ENCODE assay signal across 28 cellular contexts in the genomic region with DNA sequence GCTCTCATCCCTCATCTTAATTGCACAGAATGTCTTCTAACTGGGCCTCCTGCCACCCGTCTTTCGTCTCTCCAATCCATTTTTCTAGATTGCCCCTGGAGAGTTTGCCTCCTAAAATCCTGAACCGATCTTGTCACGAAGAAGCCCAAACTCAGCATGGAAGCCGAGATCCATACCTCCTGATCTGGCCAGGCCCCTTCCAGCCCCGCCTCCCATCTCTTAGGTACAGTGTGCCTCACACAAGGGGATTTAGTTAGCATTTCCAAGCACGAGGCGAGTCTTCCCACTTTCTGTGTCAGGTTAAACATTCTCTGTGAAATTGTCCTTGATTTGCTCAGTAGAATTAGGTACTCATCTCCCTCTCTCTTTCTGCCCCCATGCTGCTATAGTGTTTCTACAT.
"Had no signal": no experiment of that assay in that cellular context is flagged by ENCODE, and none has a peak within 500 bp of the region (broad histone marks: within the 10 kb centered on the region; RNA-seq: fewer than 3 reads in every experiment).

No MANE protein-coding gene starts in this region.

- H3K27ac ChIP-seq: ovary, parathyroid adenoma, psoas muscle, right lobe of liver, sigmoid colon, stomach, thoracic aorta, thyroid gland, tibial nerve, upper lobe of right lung, vagina had no signal

- H3K4me1 ChIP-seq: parathyroid adenoma, psoas muscle, right lobe of liver, sigmoid colon, stomach, thyroid gland, tibial nerve, upper lobe of right lung, vagina had no signal

- H3K9me3 ChIP-seq: ovary, psoas muscle, right lobe of liver, sigmoid colon, stomach, thoracic aorta, thyroid gland, tibial nerve, upper lobe of right lung, vagina had no signal

- H3K27me3 ChIP-seq: neural progenitor cell, ovary, right lobe of liver, sigmoid colon, stomach, thyroid gland, tibial nerve, upper lobe of right lung, vagina had no signal

- H3K27ac Mint-ChIP-seq: natural killer cell; nephron; neural progenitor cell; progenitor cell of endocrine pancreas; stimulated activated effector memory CD8-positive, alpha-beta T cell treated with anti-CD3 and anti-CD28 coated beads, Interleukin-12 subunit alpha, Interleukin-12 subunit beta, amount 100 ng/mL, for 72 hours; stimulated activated naive B cell treated with anti-CD40 and anti-IgM and Interleukin-4, amounts not matched to agents 10 μg/mL and 1 μg/mL and 100 μg/mL, for 72 hours; stimulated activated naive CD8-positive, alpha-beta T cell treated with anti-CD3 and anti-CD28 coated beads, Interleukin-15, Interleukin-2, amounts not matched to agents 100 ng/mL and 50 ng/mL, for 24 hours; type B pancreatic cell had no signal

- H3K4me3 ChIP-seq: neural progenitor cell, ovary, psoas muscle, right lobe of liver, sigmoid colon, stomach, thoracic aorta, thyroid gland, tibial nerve, upper lobe of right lung, vagina had no signal

- ATAC-seq: natural killer cell; psoas muscle; right cardiac atrium; right lobe of liver; stimulated activated naive B cell treated with anti-CD40 and anti-IgM and Interleukin-4, amounts not matched to agents 10 μg/mL and 1 μg/mL and 100 μg/mL, for 72 hours; upper lobe of right lung had no signal

- H2AFZ ChIP-seq: neural progenitor cell, parathyroid adenoma had no signal

- H3K4me2 ChIP-seq: neural progenitor cell had no signal

- H3K4me3 Mint-ChIP-seq: natural killer cell; nephron; neural progenitor cell; stimulated activated effector memory CD8-positive, alpha-beta T cell treated with anti-CD3 and anti-CD28 coated beads, Interleukin-12 subunit alpha, Interleukin-12 subunit beta, amount 100 ng/mL, for 72 hours; stimulated activated naive B cell treated with anti-CD40 and anti-IgM and Interleukin-4, amounts not matched to agents 10 μg/mL and 1 μg/mL and 100 μg/mL, for 72 hours; stimulated activated naive CD8-positive, alpha-beta T cell treated with anti-CD3 and anti-CD28 coated beads, Interleukin-15, Interleukin-2, amounts not matched to agents 100 ng/mL and 50 ng/mL, for 24 hours; type B pancreatic cell had no signal

- H3K79me2 ChIP-seq: parathyroid adenoma had no signal

- H3K4me1 Mint-ChIP-seq: natural killer cell; nephron; neural progenitor cell; stimulated activated effector memory CD8-positive, alpha-beta T cell treated with anti-CD3 and anti-CD28 coated beads, Interleukin-12 subunit alpha, Interleukin-12 subunit beta, amount 100 ng/mL, for 72 hours; stimulated activated naive B cell treated with anti-CD40 and anti-IgM and Interleukin-4, amounts not matched to agents 10 μg/mL and 1 μg/mL and 100 μg/mL, for 72 hours had no signal

- DNase-seq: natural killer cell; occipital lobe; ovary; posterior cingulate gyrus; psoas muscle; right cardiac atrium; right lobe of liver; sigmoid colon; small intestine; stimulated activated CD4-positive, alpha-beta T cell treated with anti-CD3 and anti-CD28 coated beads, Interleukin-15, amount 100 ng/mL, for 24 hours; stimulated activated CD4-positive, alpha-beta T cell treated with anti-CD3 and anti-CD28 coated beads, Interleukin-2, amount 100 ng/mL, for 24 hours; stimulated activated CD4-positive, alpha-beta T cell treated with anti-CD3 and anti-CD28 coated beads, Interleukin-2, amount 100 ng/mL, for 48 hours; stimulated activated CD4-positive, alpha-beta T cell treated with anti-CD3 and anti-CD28 coated beads, Interleukin-4, amount 100 ng/mL, for 24 hours; stimulated activated naive B cell treated with anti-CD40 and anti-IgM and Interleukin-4, amounts not matched to agents 10 μg/mL and 1 μg/mL and 100 μg/mL, for 72 hours; stimulated activated naive CD4-positive, alpha-beta T cell treated with Interleukin-2 at 50 U/mL for 16 hours; stomach; thyroid gland; upper lobe of right lung had no signal

- FAIRE-seq: small intestine had no signal

- H3K36me3 Mint-ChIP-seq: natural killer cell; stimulated activated effector memory CD8-positive, alpha-beta T cell treated with anti-CD3 and anti-CD28 coated beads, Interleukin-12 subunit alpha, Interleukin-12 subunit beta, amount 100 ng/mL, for 72 hours; stimulated activated naive B cell treated with anti-CD40 and anti-IgM and Interleukin-4, amounts not matched to agents 10 μg/mL and 1 μg/mL and 100 μg/mL, for 72 hours had no signal

- H3K27me3 Mint-ChIP-seq: stimulated activated naive B cell treated with anti-CD40 and anti-IgM and Interleukin-4, amounts not matched to agents 10 μg/mL and 1 μg/mL and 100 μg/mL, for 72 hours had no signal

- H3K36me3 ChIP-seq: neural progenitor cell, ovary, right lobe of liver, sigmoid colon, stomach, thoracic aorta, thyroid gland, tibial nerve, upper lobe of right lung, vagina had no signal
